18 cellular contexts compared by ENCODE assay signal in genomic region chr1:197173571-197174482, GRCh38. TPM values are rescaled to one million over a fixed set of nuclear protein-coding genes. Genes with fewer than 3 reads are reported as not detected.
DNase-seq lines count a peak whose midpoint lies in the region; ATAC-seq, FAIRE-seq and TF ChIP-seq lines count a peak whose summit lies in the region.
"Had no signal": no experiment of that assay in that cellular context is flagged by ENCODE, and none has a peak within 500 bp of the region (broad histone marks: within the 10 kb centered on the region; RNA-seq: fewer than 3 reads in every experiment).

No MANE protein-coding gene starts in this region.

- DNase-seq in GM03348 (ENCODE audit: low spot score) (peak; percentile 6), RWPE1 (ENCODE audit: low spot score) (peak; percentile 11), fibroblast of villous mesenchyme (ENCODE audit: low read depth) (peak; percentile 86), retinal pigment epithelial cell (ENCODE audit: low read depth) (peak; percentile 71), urothelium cell line (ENCODE audit: low spot score) (no peak)
- DNase-seq: activated gamma-delta T cell treated with Interleukin-2 at 50 U/mL for 16 hours; endodermal cell; kidney glomerular epithelial cell; natural killer cell; NK-92 treated with Interleukin-12 subunit alpha and Interleukin-12 subunit beta, amount 100 ng/mL, for 24 hours; retina; SHP77 treated with DMSO at 0.1 percent for 48 hours; stimulated activated CD4-positive, alpha-beta T cell treated with anti-CD3 and anti-CD28 coated beads, Interleukin-2, amount 100 ng/mL, for 48 hours had no signal

- no peak overlapping the region for H3K4me3 ChIP-seq in fibroblast of villous mesenchyme (ENCODE audit: low read depth, low read length)
- H3K4me3 ChIP-seq in retinal pigment epithelial cell (ENCODE audit: low read length), result no peak overlapping the region
- H3K4me3 ChIP-seq: breast epithelium had no signal

- POLR2A ChIA-PET in RWPE1 (lab: Yijun Ruan, JAX; ENCODE audit: low non-redundant PET), result no interaction called here

- TF ChIP-seq CTCF in RWPE1 (conservative IDR thresholded peaks at IDR 0.05; ENCODE audit: low read depth) (no peak), fibroblast of villous mesenchyme (IDR thresholded peaks at IDR 0.05; ENCODE audit: insufficient read depth, low read depth, low read length) (no peak), retinal pigment epithelial cell (conservative IDR thresholded peaks at IDR 0.05; ENCODE audit: low read depth, low read length) (no peak)

- ATAC-seq in HG02678 (IDR thresholded peaks at IDR 0.05; ENCODE audit: unreplicated experiment) (no peak), HG02938 (IDR thresholded peaks at IDR 0.05; ENCODE audit: unreplicated experiment) (no peak), HG03159 (IDR thresholded peaks at IDR 0.05; ENCODE audit: unreplicated experiment) (no peak)

- H3K27ac ChIP-seq in RWPE1, result no peak overlapping the region
- H3K27ac ChIP-seq: breast epithelium had no signal

- no peak for FAIRE-seq in urothelium cell line (lab: Jason Lieb, UNC)
- FAIRE-seq: H54 had no signal

- CTCF ChIA-PET in RWPE1 (lab: Yijun Ruan, JAX), result interaction anchor here (0.5 kb wide), 1 partner anchor 226 kb away, joined by 5 read pairs; no protein-coding TSS in a partner anchor

RNA-seq across cellular contexts. Expression of gene ZBTB41, which starts 27.3 kb away (rescaled TPM):
- total RNA-seq in fibroblast of villous mesenchyme, result 18.4 and 32.0 TPM in 2 replicates

RNA-seq across cellular contexts. Expression of gene ASPM, which starts 27.4 kb away (rescaled TPM):
- total RNA-seq in fibroblast of villous mesenchyme, result 19.6 and 43.6 TPM in 2 replicates
